In genomic region chr15:68272797-68273271, GRCh38 we compare ENCODE assay signal across 1 cellular context.
TF ChIP-seq lines count a peak whose summit lies in the region.

No MANE protein-coding gene starts in this region.

TF ChIP-seq in HEK293, 187 proteins besides CTCF, POLR2A, EP300 and RAD21 (continued from another document):
- TF ChIP-seq KLF17 (tag by site-specific recombination; IDR thresholded peaks at IDR 0.05): peak; percentile 45; the same call in 1 of the 2 replicates
- no peak for TF ChIP-seq ZIC2 (tag by site-specific recombination; IDR thresholded peaks at IDR 0.05)
- TF ChIP-seq ZNF639 (tag by site-specific recombination; IDR thresholded peaks at IDR 0.05): 0 out of 2 replicates have a peak, but pooled peaks have one; percentile 44
- TF ChIP-seq WT1 (tag by site-specific recombination; IDR thresholded peaks at IDR 0.05): no peak
- TF ChIP-seq RBAK (tag by site-specific recombination; IDR thresholded peaks at IDR 0.05): no peak
- TF ChIP-seq YY2 (tag by site-specific recombination; IDR thresholded peaks at IDR 0.05): no peak
- peak; percentile 91 for TF ChIP-seq SP7 (tag by site-specific recombination; IDR thresholded peaks at IDR 0.05)
- 0 out of 2 replicates have a peak, but pooled peaks have one; percentile 26 for TF ChIP-seq ZBTB21 (tag by site-specific recombination; IDR thresholded peaks at IDR 0.05)
- TF ChIP-seq KLF9 (tag by site-specific recombination; IDR thresholded peaks at IDR 0.05; ENCODE audit: low read depth): no peak
- peak; percentile 99 for TF ChIP-seq ZFHX2 (tag by site-specific recombination; conservative IDR thresholded peaks at IDR 0.05)
- no peak for TF ChIP-seq ZNF433 (tag by site-specific recombination; IDR thresholded peaks at IDR 0.05; ENCODE audit: low read depth)
- TF ChIP-seq ZNF239 (tag by site-specific recombination; IDR thresholded peaks at IDR 0.05): no peak
- TF ChIP-seq ZNF670 (tag by site-specific recombination; IDR thresholded peaks at IDR 0.05; ENCODE audit: low read depth): no peak
- TF ChIP-seq KLF10 (tag by site-specific recombination; IDR thresholded peaks at IDR 0.05): no peak
- TF ChIP-seq ZNF830 (tag by site-specific recombination; IDR thresholded peaks at IDR 0.05; ENCODE audit: low read depth): no peak
- no peak for TF ChIP-seq ZNF175 (tag by site-specific recombination; IDR thresholded peaks at IDR 0.05)
